ENCODE assay signal across 9 cellular contexts in genomic region chr3:47324278-47324865, GRCh38. TPM values are rescaled to one million over a fixed set of nuclear protein-coding genes. Genes with fewer than 3 reads are reported as not detected.
DNase-seq lines count a peak whose midpoint lies in the region; ATAC-seq and TF ChIP-seq lines count a peak whose summit lies in the region.
"Had no signal": no experiment of that assay in that cellular context is flagged by ENCODE, and none has a peak within 500 bp of the region (broad histone marks: within the 10 kb centered on the region; RNA-seq: fewer than 3 reads in every experiment).

No MANE protein-coding gene starts in this region.

- no CpG with 5 or more reads among the region's 2 CpGs for WGBS in mesendoderm (ENCODE audit: extremely low coverage, insufficient coverage, low lambda C conversion rate)

- no peaks in the 10 kb centered on the region for H3K79me1 ChIP-seq in mesendoderm (ENCODE audit: low read length)

- in situ Hi-C loops in GM13977 (cut with MboI; ENCODE audit: low pct_unique_long_range_greater_than_20kb, low sequenced_read_pairs, unreplicated experiment), result no loop called here

- POLR2A ChIA-PET in activated CD8-positive, alpha-beta T cell treated with anti-CD3 and anti-CD28 coated beads for 36 hours (lab: Charles Lee), result interaction anchor here (0.6 kb wide), 1 partner anchor 411 kb away, joined by 5 read pairs; no protein-coding TSS in a partner anchor

- H3K4ac ChIP-seq in mesendoderm (ENCODE audit: low read depth, low read length), result no peak overlapping the region

- intact Hi-C loops in activated CD8-positive, alpha-beta T cell treated with anti-CD3 and anti-CD28 coated beads for 36 hours (cut with micrococcal nuclease), result no loop called here

- H3K18ac ChIP-seq in mesendoderm (ENCODE audit: low read length), result no peak overlapping the region

- H2BK5ac ChIP-seq in mesendoderm (ENCODE audit: low read length), result no peak overlapping the region

- H2AK5ac ChIP-seq in mesendoderm (ENCODE audit: low read length), result no peak overlapping the region

- H3K4me3 ChIP-seq in mesendoderm (ENCODE audit: low read length), result no peak overlapping the region

- no peaks in the 10 kb centered on the region for H3K27me3 ChIP-seq in mesendoderm (ENCODE audit: insufficient read depth, low read length, poor library complexity)

- no peak overlapping the region for H2BK120ac ChIP-seq in mesendoderm (ENCODE audit: low read depth, low read length)

- H3K9ac ChIP-seq in mesendoderm (ENCODE audit: low read length), result no peak overlapping the region

- no peak overlapping the region for H3K27ac Mint-ChIP-seq in activated CD8-positive, alpha-beta T cell treated with anti-CD3 and anti-CD28 coated beads for 36 hours
- H3K27ac Mint-ChIP-seq in endothelial cell (ENCODE audit: unreplicated experiment), result no peak overlapping the region
- H3K27ac Mint-ChIP-seq in stimulated activated memory B cell treated with anti-CD40 and anti-IgM and Interleukin-4, amounts not matched to agents 10 μg/mL and 1 μg/mL and 100 μg/mL, for 72 hours, result no peak overlapping the region

- H4K5ac ChIP-seq in mesendoderm (ENCODE audit: low read length), result no peak overlapping the region

- DNase-seq in AG08395 (ENCODE audit: low spot score) (peak; percentile 90), GM13977 (ENCODE audit: low spot score) (peak; percentile 75), NCI-H524 treated with DMSO at 0.1 percent for 48 hours (lab: John Stamatoyannopoulos, UW) (peak; percentile 3), endothelial cell (ENCODE audit: low spot score) (peak; percentile 72), mesendoderm (peak; percentile 90)
- peak; percentile 58 for DNase-seq in activated CD8-positive, alpha-beta T cell treated with anti-CD3 and anti-CD28 coated beads for 36 hours

- H3K23ac ChIP-seq in mesendoderm (ENCODE audit: low read length), result no peak overlapping the region

- H3K27ac ChIP-seq in mesendoderm (ENCODE audit: low read depth, low read length), result no peak overlapping the region

- no peaks in the 10 kb centered on the region for H3K4me1 ChIP-seq in mesendoderm (ENCODE audit: control insufficient read depth, low read depth, low read length)

- H3K79me2 ChIP-seq in mesendoderm (ENCODE audit: control insufficient read depth, insufficient read depth, low read length), result no peaks in the 10 kb centered on the region

- H3K9me3 Mint-ChIP-seq in activated CD8-positive, alpha-beta T cell treated with anti-CD3 and anti-CD28 coated beads for 36 hours, result no peaks in the 10 kb centered on the region
- H3K9me3 Mint-ChIP-seq in endothelial cell (ENCODE audit: unreplicated experiment), result no peaks in the 10 kb centered on the region
- H3K9me3 Mint-ChIP-seq in stimulated activated memory B cell treated with anti-CD40 and anti-IgM and Interleukin-4, amounts not matched to agents 10 μg/mL and 1 μg/mL and 100 μg/mL, for 72 hours, result no peaks in the 10 kb centered on the region
- H3K9me3 Mint-ChIP-seq: stimulated activated naive CD8-positive, alpha-beta T cell treated with anti-CD3 and anti-CD28 coated beads, Interleukin-15, Interleukin-2, amounts not matched to agents 100 ng/mL and 50 ng/mL, for 24 hours had no signal

- no peak overlapping the region for H3K56ac ChIP-seq in mesendoderm (ENCODE audit: low read length)

- no peak overlapping the region for H2BK15ac ChIP-seq in mesendoderm (replicated peaks; ENCODE audit: low read depth)

- peaks cover 22% of the 10 kb centered on the region for H3K36me3 Mint-ChIP-seq in activated CD8-positive, alpha-beta T cell treated with anti-CD3 and anti-CD28 coated beads for 36 hours (ENCODE audit: low read depth)
- peaks cover 19% of the 10 kb centered on the region for H3K36me3 Mint-ChIP-seq in endothelial cell (ENCODE audit: low read depth, unreplicated experiment)
- H3K36me3 Mint-ChIP-seq in stimulated activated memory B cell treated with anti-CD40 and anti-IgM and Interleukin-4, amounts not matched to agents 10 μg/mL and 1 μg/mL and 100 μg/mL, for 72 hours, result peaks cover 38% of the 10 kb centered on the region

- CTCF ChIA-PET in activated CD8-positive, alpha-beta T cell treated with anti-CD3 and anti-CD28 coated beads for 36 hours (lab: Charles Lee), result interaction anchor here (0.6 to 5.7 kb wide), 20 partner anchors 9 to 473 kb away, joined by 3 to 28 read pairs (median 4); partner anchors contain the start of gene SETD2

- H3K27me3 Mint-ChIP-seq in activated CD8-positive, alpha-beta T cell treated with anti-CD3 and anti-CD28 coated beads for 36 hours, result no peaks in the 10 kb centered on the region
- peaks cover 2% of the 10 kb centered on the region for H3K27me3 Mint-ChIP-seq in endothelial cell (ENCODE audit: unreplicated experiment)
- H3K27me3 Mint-ChIP-seq in stimulated activated memory B cell treated with anti-CD40 and anti-IgM and Interleukin-4, amounts not matched to agents 10 μg/mL and 1 μg/mL and 100 μg/mL, for 72 hours, result no peaks in the 10 kb centered on the region
- H3K27me3 Mint-ChIP-seq: stimulated activated naive CD8-positive, alpha-beta T cell treated with anti-CD3 and anti-CD28 coated beads, Interleukin-15, Interleukin-2, amounts not matched to agents 100 ng/mL and 50 ng/mL, for 24 hours had no signal

- TF ChIP-seq CTCF in GM13977 (IDR thresholded peaks at IDR 0.05; ENCODE audit: extremely low read depth, insufficient read depth, missing control alignments) (peak; percentile 68), endothelial cell (IDR thresholded peaks at IDR 0.05; ENCODE audit: unreplicated experiment) (peak; percentile 69)
- peak; percentile 81 for TF ChIP-seq CTCF in activated CD8-positive, alpha-beta T cell treated with anti-CD3 and anti-CD28 coated beads for 36 hours (IDR thresholded peaks at IDR 0.05)

- no peak overlapping the region for H3K4me2 ChIP-seq in mesendoderm (ENCODE audit: low read length)

- peaks cover 9% of the 10 kb centered on the region for H3K36me3 ChIP-seq in mesendoderm (ENCODE audit: control insufficient read depth, insufficient read depth, low read length)

- no peak overlapping the region for H4K8ac ChIP-seq in mesendoderm (ENCODE audit: low read depth, low read length)

- no peak overlapping the region for H3K4me3 Mint-ChIP-seq in activated CD8-positive, alpha-beta T cell treated with anti-CD3 and anti-CD28 coated beads for 36 hours
- no peak overlapping the region for H3K4me3 Mint-ChIP-seq in endothelial cell (ENCODE audit: unreplicated experiment)
- H3K4me3 Mint-ChIP-seq in stimulated activated memory B cell treated with anti-CD40 and anti-IgM and Interleukin-4, amounts not matched to agents 10 μg/mL and 1 μg/mL and 100 μg/mL, for 72 hours, result no peak overlapping the region
- H3K4me3 Mint-ChIP-seq: stimulated activated naive CD8-positive, alpha-beta T cell treated with anti-CD3 and anti-CD28 coated beads, Interleukin-15, Interleukin-2, amounts not matched to agents 100 ng/mL and 50 ng/mL, for 24 hours had no signal

- peaks cover 4% of the 10 kb centered on the region for H3K4me1 Mint-ChIP-seq in activated CD8-positive, alpha-beta T cell treated with anti-CD3 and anti-CD28 coated beads for 36 hours (ENCODE audit: low read depth)
- peaks cover 7% of the 10 kb centered on the region for H3K4me1 Mint-ChIP-seq in endothelial cell (ENCODE audit: unreplicated experiment)
- peaks cover 14% of the 10 kb centered on the region for H3K4me1 Mint-ChIP-seq in stimulated activated memory B cell treated with anti-CD40 and anti-IgM and Interleukin-4, amounts not matched to agents 10 μg/mL and 1 μg/mL and 100 μg/mL, for 72 hours

- ATAC-seq in activated CD8-positive, alpha-beta T cell treated with anti-CD3 and anti-CD28 coated beads for 36 hours, result peak; percentile 64
- peak; percentile 69 for ATAC-seq in stimulated activated memory B cell treated with anti-CD40 and anti-IgM and Interleukin-4, amounts not matched to agents 10 μg/mL and 1 μg/mL and 100 μg/mL, for 72 hours
- no peak for ATAC-seq in GM21390 (IDR thresholded peaks at IDR 0.05; ENCODE audit: unreplicated experiment)

RNA-seq across cellular contexts. Expression of gene KLHL18, which starts 41.6 kb away (rescaled TPM):
- total RNA-seq in activated CD8-positive, alpha-beta T cell treated with anti-CD3 and anti-CD28 coated beads for 36 hours, result 10 to 100 TPM; 28.8 to 32.6 TPM
- 41.8 TPM for total RNA-seq in endothelial cell (ENCODE audit: unreplicated experiment)
- polyA plus RNA-seq in mesendoderm (2013, experiment 1 of 2), result 13.6 TPM
- polyA plus RNA-seq in mesendoderm (2013, experiment 2 of 2), result 13.6 TPM

RNA-seq across cellular contexts. Expression of gene KIF9, which starts 41.8 kb away (rescaled TPM):
- 1 to 10 TPM; 8.3 to 8.8 TPM for total RNA-seq in activated CD8-positive, alpha-beta T cell treated with anti-CD3 and anti-CD28 coated beads for 36 hours
- total RNA-seq in endothelial cell (ENCODE audit: unreplicated experiment), result 12.1 TPM
- 8.0 TPM for polyA plus RNA-seq in mesendoderm (2013, experiment 1 of 2)
- polyA plus RNA-seq in mesendoderm (2013, experiment 2 of 2), result 7.6 TPM

RNA-seq across cellular contexts. Expression of gene PTPN23, which starts 56.4 kb away (rescaled TPM):
- 10 to 100 TPM; 20.7 to 22.6 TPM for total RNA-seq in activated CD8-positive, alpha-beta T cell treated with anti-CD3 and anti-CD28 coated beads for 36 hours
- 47.8 TPM for total RNA-seq in endothelial cell (ENCODE audit: unreplicated experiment)
- 18.6 TPM for polyA plus RNA-seq in mesendoderm (2013, experiment 1 of 2)
- polyA plus RNA-seq in mesendoderm (2013, experiment 2 of 2), result 18.3 TPM

Comparison
In these comparisons a context has a peak if more than half of its experiments do, and no peak if none do; other contexts are left out.
1. DNase-seq: peak in every context shown above with its lines; median percentile 90 in AG08395; 90 in mesendoderm; 75 in GM13977; 72 in endothelial cell; 58 in activated CD8-positive, alpha-beta T cell treated with anti-CD3 and anti-CD28 coated beads for 36 hours; 3 in NCI-H524 treated with DMSO at 0.1 percent for 48 hours.